Comparison of ENCODE assay signal across 12 cellular contexts in the genomic region with DNA sequence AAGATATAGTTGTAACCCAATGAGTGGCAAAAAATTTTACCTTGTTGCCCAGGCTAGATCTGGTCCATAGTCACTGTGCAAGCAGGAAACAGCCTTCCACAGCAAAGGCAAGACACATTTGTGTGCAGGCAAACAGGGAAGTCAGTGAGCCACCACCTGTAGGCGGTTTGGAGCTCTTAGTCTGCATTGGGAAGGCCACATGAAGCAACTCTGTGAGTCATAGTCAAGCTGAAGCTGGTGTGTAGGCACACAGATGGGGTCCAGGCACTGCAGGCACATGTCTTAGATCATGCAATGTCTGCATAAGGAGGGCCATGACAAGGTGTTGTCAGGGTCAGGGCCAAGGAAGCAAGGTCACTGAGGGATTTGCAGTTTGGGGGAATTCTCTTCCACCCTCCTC.
"Had no signal": no experiment of that assay in that cellular context is flagged by ENCODE, and none has a peak within 500 bp of the region (broad histone marks: within the 10 kb centered on the region; RNA-seq: fewer than 3 reads in every experiment).

No MANE protein-coding gene starts in this region.

- H3K4me1 ChIP-seq: breast epithelium, left ventricle myocardium inferior, thyroid gland had no signal

- DNase-seq: activated CD4-positive, alpha-beta T cell treated with anti-CD3 and anti-CD28 coated beads for 1 hour; activated CD4-positive, alpha-beta T cell treated with anti-CD3 and anti-CD28 coated beads, Interleukin-2, amount 50 U/mL, for 48 hours; activated gamma-delta T cell; activated T-cell treated with anti-CD3 and anti-CD28 coated beads, Interleukin-2, amount 50 U/mL, for 4 hours; foreskin melanocyte; head of caudate nucleus; left ventricle myocardium inferior; T-helper 2 cell; thyroid gland had no signal

- H3K9me3 ChIP-seq: breast epithelium, left ventricle myocardium inferior, thyroid gland had no signal

- H3K36me3 Mint-ChIP-seq: activated naive CD8-positive, alpha-beta T cell had no signal

- H3K27ac ChIP-seq: breast epithelium, left ventricle myocardium inferior, skin epidermis, thyroid gland had no signal

- H3K36me3 ChIP-seq: breast epithelium, left ventricle myocardium inferior, thyroid gland had no signal

- ATAC-seq: activated T-cell treated with anti-CD3 and anti-CD28 coated beads, Interleukin-2, amount 50 U/mL, for 4 hours had no signal

- H3K27me3 ChIP-seq: breast epithelium, thyroid gland had no signal

- H3K27ac Mint-ChIP-seq: activated naive CD8-positive, alpha-beta T cell had no signal

- H3K4me3 ChIP-seq: breast epithelium, left ventricle myocardium inferior, skin epidermis, thyroid gland had no signal

- H3K4me3 Mint-ChIP-seq: activated naive CD8-positive, alpha-beta T cell; activated T-cell treated with anti-CD3 and anti-CD28 coated beads, Interleukin-2, amount 50 U/mL, for 4 hours had no signal

- H3K27me3 Mint-ChIP-seq: activated naive CD8-positive, alpha-beta T cell had no signal
